25 cellular contexts compared by ENCODE assay signal in the genomic region with DNA sequence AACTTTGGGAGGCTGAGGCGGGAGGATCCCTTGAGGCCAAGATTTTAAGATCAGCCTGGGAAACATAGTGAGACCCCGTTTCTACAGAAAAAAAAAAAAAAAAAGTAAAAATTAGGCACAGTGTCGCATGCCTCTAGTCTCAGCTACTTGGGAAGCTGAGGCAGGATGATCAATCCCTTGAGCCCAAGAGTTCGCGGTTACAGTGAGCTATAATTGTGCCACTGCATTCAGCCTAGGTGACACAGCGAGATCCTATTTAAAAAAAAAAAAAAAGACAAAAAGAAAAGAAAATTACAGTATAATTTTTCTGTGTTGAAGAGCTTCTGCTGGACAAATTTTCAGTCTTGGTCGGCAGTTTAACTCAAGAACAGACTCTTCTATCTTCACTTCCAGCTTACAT.
DNase-seq lines count a peak whose midpoint lies in the region; ATAC-seq and TF ChIP-seq lines count a peak whose summit lies in the region.
"Had no signal": no experiment of that assay in that cellular context is flagged by ENCODE, and none has a peak within 500 bp of the region (broad histone marks: within the 10 kb centered on the region; RNA-seq: fewer than 3 reads in every experiment).

No MANE protein-coding gene starts in this region.

- TF ChIP-seq POLR2A in breast epithelium (IDR thresholded peaks at IDR 0.05) = no peak

- H4K20me1 ChIP-seq in BLaER1 treated with 17β-estradiol and CSF1 and Interleukin-3, amounts not matched to agents 10 nM and 100 nM = no peaks in the 10 kb centered on the region

- H3K9me3 ChIP-seq in BLaER1 treated with 17β-estradiol and CSF1 and Interleukin-3, amounts not matched to agents 10 nM and 100 nM (replicated peaks in 1 of 11) = peaks cover 0 to 10% (median 0%) of the 10 kb centered on the region in 11 experiments; a peak in 2 of 22 replicates
- H3K9me3 ChIP-seq in breast epithelium = no peaks in the 10 kb centered on the region
- H3K9me3 ChIP-seq: A549, BE2C, neutrophil, prostate gland had no signal

- peak overlapping the region; percentile 68 to 91 (median 81) for H3K27ac ChIP-seq in BLaER1 treated with 17β-estradiol and CSF1 and Interleukin-3, amounts not matched to agents 10 nM and 100 nM
- H3K27ac ChIP-seq in breast epithelium = no peak overlapping the region
- H3K27ac ChIP-seq: A549, cardiac muscle cell, KMS-11, neutrophil, prostate gland had no signal

- BruUV-seq in Calu3 (replicated peaks; lab: Mats Ljungman, UMichigan) = no TSS peak

- H3K27me3 Mint-ChIP-seq in HFFc6 (ENCODE audit: insufficient read depth) (no peaks in the 10 kb centered on the region), WTC11 (ENCODE audit: low read depth) (no peaks in the 10 kb centered on the region), nephron (ENCODE audit: low read depth) (no peaks in the 10 kb centered on the region), Calu3 (ENCODE audit: unreplicated experiment) (no peaks in the 10 kb centered on the region)
- H3K27me3 Mint-ChIP-seq: activated CD4-positive, alpha-beta T cell treated with anti-CD3 and anti-CD28 coated beads, Interleukin-2, amount 10 ng/mL, durations not matched to agents 7 days and 5 days; activated CD8-positive, alpha-beta memory T cell treated with anti-CD3 and anti-CD28 coated beads, Interleukin-2, amount 10 ng/mL, durations not matched to agents 7 days and 5 days; T-helper 17 cell had no signal

- peaks cover 0 to 13% (median 6%) of the 10 kb centered on the region in 11 experiments; a peak in 6 of 22 replicates for H3K36me3 ChIP-seq in BLaER1 treated with 17β-estradiol and CSF1 and Interleukin-3, amounts not matched to agents 10 nM and 100 nM
- H3K36me3 ChIP-seq in breast epithelium = no peaks in the 10 kb centered on the region
- H3K36me3 ChIP-seq: cardiac muscle cell, neutrophil, prostate gland had no signal

- no peak for DNase-seq in HFFc6
- DNase-seq in WTC11 (ENCODE audit: low spot score) = no peak
- no peak for DNase-seq in breast epithelium (ENCODE audit: low spot score in 2 of 2)
- no peak for DNase-seq in DMS79 (lab: John Stamatoyannopoulos, UW)
- DNase-seq in Calu3 = no peak
- DNase-seq: activated CD4-positive, alpha-beta T cell treated with anti-CD3 and anti-CD28 coated beads, Interleukin-2, amount 10 ng/mL, durations not matched to agents 7 days and 5 days; activated CD8-positive, alpha-beta memory T cell treated with anti-CD3 and anti-CD28 coated beads, Interleukin-2, amount 10 ng/mL, durations not matched to agents 7 days and 5 days; activated naive CD4-positive, alpha-beta T cell treated with anti-CD3 and anti-CD28 coated beads, Interleukin-2, amount 50 U/mL, for 16 hours; amygdala; BE2C; COR-L47; cortex of kidney; kidney glomerular epithelial cell; RPMI8226; T-helper 17 cell had no signal

- peak overlapping the region; percentile 54 to 83 (median 71) for H3K4me2 ChIP-seq in BLaER1 treated with 17β-estradiol and CSF1 and Interleukin-3, amounts not matched to agents 10 nM and 100 nM
- H3K4me2 ChIP-seq: A549, KMS-11 had no signal

- intact Hi-C loops in breast epithelium (cut with DNase I; ENCODE audit: low total_unique reads) = no loop called here
- intact Hi-C loops in Calu3 (cut with micrococcal nuclease; ENCODE audit: unreplicated experiment) = no loop called here

- H3K4me3 Mint-ChIP-seq in HFFc6 (no peak overlapping the region), WTC11 (no peak overlapping the region), nephron (no peak overlapping the region), Calu3 (ENCODE audit: low read depth, unreplicated experiment) (no peak overlapping the region)
- H3K4me3 Mint-ChIP-seq: activated CD4-positive, alpha-beta T cell treated with anti-CD3 and anti-CD28 coated beads, Interleukin-2, amount 10 ng/mL, durations not matched to agents 7 days and 5 days; activated CD8-positive, alpha-beta memory T cell treated with anti-CD3 and anti-CD28 coated beads, Interleukin-2, amount 10 ng/mL, durations not matched to agents 7 days and 5 days; activated T-helper 1 cell treated with anti-CD3 and anti-CD28 coated beads, Interleukin-12 subunit alpha, Interleukin-12 subunit beta, Interleukin-2, Interleukin-4 antibody, amounts not matched to agents 30 ng/mL and 10 ng/mL and 1 ng/mL, durations not matched to agents 14 hours and 24 hours and 36 hours; T-helper 17 cell had no signal

- H3K4me1 Mint-ChIP-seq in HFFc6 (ENCODE audit: low read depth) = peaks cover 24% of the 10 kb centered on the region
- peaks cover 15% of the 10 kb centered on the region for H3K4me1 Mint-ChIP-seq in WTC11
- peaks cover 11% of the 10 kb centered on the region for H3K4me1 Mint-ChIP-seq in nephron
- peaks cover 1% of the 10 kb centered on the region for H3K4me1 Mint-ChIP-seq in Calu3 (ENCODE audit: low read depth, unreplicated experiment)
- H3K4me1 Mint-ChIP-seq: activated CD8-positive, alpha-beta memory T cell treated with anti-CD3 and anti-CD28 coated beads, Interleukin-2, amount 10 ng/mL, durations not matched to agents 7 days and 5 days had no signal

- POLR2A ChIA-PET in WTC11 (lab: Charles Lee) = no interaction called here

- H3K27me3 ChIP-seq in BLaER1 treated with 17β-estradiol and CSF1 and Interleukin-3, amounts not matched to agents 10 nM and 100 nM = no peaks in the 10 kb centered on the region
- H3K27me3 ChIP-seq in breast epithelium = no peaks in the 10 kb centered on the region
- H3K27me3 ChIP-seq: BE2C, cardiac muscle cell, neutrophil had no signal

- H3K27ac Mint-ChIP-seq in HFFc6 = peak overlapping the region; percentile 20
- H3K27ac Mint-ChIP-seq in WTC11 = peak overlapping the region; percentile 82
- peak overlapping the region; percentile 41 to 78 (median 50) for H3K27ac Mint-ChIP-seq in nephron
- no peak overlapping the region for H3K27ac Mint-ChIP-seq in Calu3 (ENCODE audit: unreplicated experiment)
- H3K27ac Mint-ChIP-seq: activated CD4-positive, alpha-beta T cell treated with anti-CD3 and anti-CD28 coated beads, Interleukin-2, amount 10 ng/mL, durations not matched to agents 7 days and 5 days; activated CD8-positive, alpha-beta memory T cell treated with anti-CD3 and anti-CD28 coated beads, Interleukin-2, amount 10 ng/mL, durations not matched to agents 7 days and 5 days; activated T-helper 1 cell treated with anti-CD3 and anti-CD28 coated beads, Interleukin-12 subunit alpha, Interleukin-12 subunit beta, Interleukin-2, Interleukin-4 antibody, amounts not matched to agents 30 ng/mL and 10 ng/mL and 1 ng/mL, durations not matched to agents 14 hours and 24 hours and 36 hours; T-helper 17 cell had no signal

- H3K9me3 Mint-ChIP-seq in HFFc6 (no peaks in the 10 kb centered on the region), WTC11 (no peaks in the 10 kb centered on the region), nephron (no peaks in the 10 kb centered on the region), Calu3 (ENCODE audit: low read depth, unreplicated experiment) (no peaks in the 10 kb centered on the region)
- H3K9me3 Mint-ChIP-seq: activated T-helper 1 cell treated with anti-CD3 and anti-CD28 coated beads, Interleukin-12 subunit alpha, Interleukin-12 subunit beta, Interleukin-2, Interleukin-4 antibody, amounts not matched to agents 30 ng/mL and 10 ng/mL and 1 ng/mL, durations not matched to agents 14 hours and 24 hours and 36 hours had no signal

- ATAC-seq in WTC11 (no peak), GM21447 (IDR thresholded peaks at IDR 0.05; ENCODE audit: unreplicated experiment) (no peak)
- ATAC-seq: A549; activated CD8-positive, alpha-beta memory T cell treated with anti-CD3 and anti-CD28 coated beads, Interleukin-2, amount 10 ng/mL, durations not matched to agents 7 days and 5 days had no signal

- CTCF ChIA-PET in WTC11 (lab: Charles Lee) = interaction anchor here (0.6 to 1.1 kb wide), 6 partner anchors 29 to 477 kb away, joined by 3 to 5 read pairs (median 4); no protein-coding TSS in a partner anchor
- CTCF ChIA-PET in Calu3 (lab: Charles Lee) = interaction anchor here (0.7 kb wide), 1 partner anchor 250 kb away, joined by 3 read pairs; no protein-coding TSS in a partner anchor

- no peaks in the 10 kb centered on the region for H3K36me3 Mint-ChIP-seq in HFFc6 (ENCODE audit: low read depth)
- H3K36me3 Mint-ChIP-seq in WTC11 = no peaks in the 10 kb centered on the region
- no peaks in the 10 kb centered on the region for H3K36me3 Mint-ChIP-seq in nephron (ENCODE audit: low read depth)
- no peaks in the 10 kb centered on the region for H3K36me3 Mint-ChIP-seq in Calu3 (ENCODE audit: insufficient read depth, unreplicated experiment)
- H3K36me3 Mint-ChIP-seq: activated CD8-positive, alpha-beta memory T cell treated with anti-CD3 and anti-CD28 coated beads, Interleukin-2, amount 10 ng/mL, durations not matched to agents 7 days and 5 days had no signal

- H3K9ac ChIP-seq in BLaER1 treated with 17β-estradiol and CSF1 and Interleukin-3, amounts not matched to agents 10 nM and 100 nM = peak overlapping the region; percentile 3 to 79 (median 52); a peak in 19 of 22 replicates
- H3K9ac ChIP-seq: KMS-11 had no signal

- peak overlapping the region in 8 of 10 experiments; percentile 0 to 46 (median 27); a peak in 10 of 20 replicates for H3K4me3 ChIP-seq in BLaER1 treated with 17β-estradiol and CSF1 and Interleukin-3, amounts not matched to agents 10 nM and 100 nM
- H3K4me3 ChIP-seq in breast epithelium = no peak overlapping the region
- H3K4me3 ChIP-seq: A549, cardiac muscle cell, lung, prostate gland had no signal

- TF ChIP-seq CTCF in HFFc6 (IDR thresholded peaks at IDR 0.05) (no peak), WTC11 (IDR thresholded peaks at IDR 0.05) (no peak), nephron (IDR thresholded peaks at IDR 0.05; ENCODE audit: unreplicated experiment in 3 of 3) (no peak), breast epithelium (IDR thresholded peaks at IDR 0.05) (no peak), Calu3 (IDR thresholded peaks at IDR 0.05; ENCODE audit: unreplicated experiment) (no peak)

- peaks cover 21 to 55% (median 34%) of the 10 kb centered on the region in 10 experiments for H3K4me1 ChIP-seq in BLaER1 treated with 17β-estradiol and CSF1 and Interleukin-3, amounts not matched to agents 10 nM and 100 nM
- no peaks in the 10 kb centered on the region for H3K4me1 ChIP-seq in breast epithelium
- H3K4me1 ChIP-seq: BE2C, prostate gland had no signal

TF ChIP-seq in WTC11, 78 proteins besides CTCF, POLR2A, EP300 and RAD21 (continues in another document):
- TF ChIP-seq PRRX2 (CRISPR knock-in tag; IDR thresholded peaks at IDR 0.05) (no peak), CREM (CRISPR knock-in tag; IDR thresholded peaks at IDR 0.05) (no peak), SMAD3 (CRISPR knock-in tag; IDR thresholded peaks at IDR 0.05; ENCODE audit: borderline replicate concordance) (no peak), JUN (CRISPR knock-in tag; IDR thresholded peaks at IDR 0.05) (no peak)

Comparison
In these comparisons a context has a peak if more than half of its experiments do, and no peak if none do; other contexts are left out.
1. H3K27ac ChIP-seq: peak in BLaER1 treated with 17β-estradiol and CSF1 and Interleukin-3, amounts not matched to agents 10 nM and 100 nM (11 of 11); none in breast epithelium (0 of 2).
2. H3K4me3 ChIP-seq: peak in BLaER1 treated with 17β-estradiol and CSF1 and Interleukin-3, amounts not matched to agents 10 nM and 100 nM (8 of 10); none in breast epithelium (0 of 3).